Comparison of ENCODE assay signal across 8 cellular contexts in genomic region chr1:161766102-161766981, GRCh38. TPM values are rescaled to one million over a fixed set of nuclear protein-coding genes. Genes with fewer than 3 reads are reported as not detected.
A peak's percentile ranks its signal among the peaks of the same experiment; 100 is the strongest.
DNase-seq lines count a peak whose midpoint lies in the region; ATAC-seq, FAIRE-seq and TF ChIP-seq lines count a peak whose summit lies in the region.

TSS of gene ATF6 (plus strand) at chr1:161766320. CDS start at chr1:161766361, 41 bp downstream.

- H3K27ac ChIP-seq in MM.1S (ENCODE audit: low read length) (peak within 1 kb of the TSS; percentile 55), foreskin keratinocyte (peak within 1 kb of the TSS; percentile 89)

- H3K4me2 ChIP-seq in MM.1S (ENCODE audit: low read depth, low read length), result peak within 1 kb of the TSS; percentile 82

- H3K36me3 ChIP-seq in MM.1S (replicated peaks; ENCODE audit: insufficient read depth, low read length), result no peaks in the 10 kb centered on the region
- no peaks in the 10 kb centered on the region for H3K36me3 ChIP-seq in neuron (ENCODE audit: insufficient read depth, low read length)

- H3K27me3 ChIP-seq in MM.1S (replicated peaks; ENCODE audit: insufficient read depth, low read length) (no peaks in the 10 kb centered on the region), foreskin keratinocyte (no peaks in the 10 kb centered on the region), neuron (ENCODE audit: insufficient read depth, low read length) (no peaks in the 10 kb centered on the region)

- FAIRE-seq in H54 (lab: Jason Lieb, UNC), result peak; percentile 23

- H3K9me3 ChIP-seq in MM.1S (replicated peaks; ENCODE audit: insufficient read depth, low read length) (no peaks in the 10 kb centered on the region), neuron (ENCODE audit: low read length) (no peaks in the 10 kb centered on the region)

- H3K9ac ChIP-seq in MM.1S (ENCODE audit: low read length), result peak within 1 kb of the TSS; percentile 87

- no peaks in the 10 kb centered on the region for H3K9me2 ChIP-seq in MM.1S (replicated peaks; ENCODE audit: insufficient read depth, low read length)

- H2AFZ ChIP-seq in MM.1S (ENCODE audit: low read length) (peak within 1 kb of the TSS; percentile 66), neuron (ENCODE audit: low read depth, low read length) (peak within 1 kb of the TSS; percentile 60)

- 0 out of 2 replicates have a peak, but pooled peaks have one; percentile 34 for TF ChIP-seq POLR2A in H54 (IDR thresholded peaks at IDR 0.05; ENCODE audit: low read depth, low read length)

- H4K20me1 ChIP-seq in MM.1S (ENCODE audit: insufficient read depth, low read length), result no peaks in the 10 kb centered on the region

- TF ChIP-seq CTCF in MM.1S (IDR thresholded peaks at IDR 0.05; ENCODE audit: low read length) (no peak), foreskin keratinocyte (conservative IDR thresholded peaks at IDR 0.05) (peak; percentile 36)

- peaks cover 26% of the 10 kb centered on the region for H3F3A ChIP-seq in MM.1S (ENCODE audit: insufficient read depth, low read length)

- DNase-seq in EH (ENCODE audit: low read depth) (peak; percentile 91), H54 (ENCODE audit: insufficient read length, low spot score) (peak; percentile 30), MM.1S (peak; percentile 95), SIG-M5 treated with dmso at 0.1 percent for 504 hours (lab: John Stamatoyannopoulos, UW; ENCODE audit: unreplicated experiment) (peak; percentile 99), activated gamma-delta T cell treated with Interleukin-2 at 50 U/mL for 16 hours (peak; percentile 75), foreskin keratinocyte (peak; percentile 82 to 90), stromal cell of bone marrow (ENCODE audit: low read depth) (peak; percentile 92)

- H3K4me1 ChIP-seq in MM.1S (ENCODE audit: low read length), result peaks cover 36% of the 10 kb centered on the region
- peaks cover 12% of the 10 kb centered on the region for H3K4me1 ChIP-seq in foreskin keratinocyte
- H3K4me1 ChIP-seq in neuron (ENCODE audit: insufficient read depth, low read length), result no peaks in the 10 kb centered on the region

- peak; percentile 73 for ATAC-seq in foreskin keratinocyte

- H3K79me2 ChIP-seq in MM.1S (ENCODE audit: low read length), result peaks cover 57% of the 10 kb centered on the region

- H3K4me3 ChIP-seq in MM.1S (ENCODE audit: low read length) (peak within 1 kb of the TSS; percentile 93), neuron (ENCODE audit: low read length) (peak within 1 kb of the TSS; percentile 84)

RNA-seq across cellular contexts. Expression of gene ATF6, which starts in this region (rescaled TPM):
- total RNA-seq in foreskin keratinocyte, result 16.1 and 16.8 TPM in 2 replicates
- 8.3 and 10.8 TPM in 2 replicates for polyA plus RNA-seq in foreskin keratinocyte

Comparison
In these comparisons a context has a peak if more than half of its experiments do, and no peak if none do; other contexts are left out.
1. Peak in every context shown above with its lines: DNase-seq, ATAC-seq, H3K4me3 ChIP-seq and H3K27ac ChIP-seq.
2. DNase-seq: peak in every context shown above with its lines; median percentile 99 in SIG-M5 treated with dmso at 0.1 percent for 504 hours; 95 in MM.1S; 92 in stromal cell of bone marrow; 91 in EH; 86 in foreskin keratinocyte; 75 in activated gamma-delta T cell treated with Interleukin-2 at 50 U/mL for 16 hours; 30 in H54.